ENCODE assay signal across 10 cellular contexts in the genomic region with DNA sequence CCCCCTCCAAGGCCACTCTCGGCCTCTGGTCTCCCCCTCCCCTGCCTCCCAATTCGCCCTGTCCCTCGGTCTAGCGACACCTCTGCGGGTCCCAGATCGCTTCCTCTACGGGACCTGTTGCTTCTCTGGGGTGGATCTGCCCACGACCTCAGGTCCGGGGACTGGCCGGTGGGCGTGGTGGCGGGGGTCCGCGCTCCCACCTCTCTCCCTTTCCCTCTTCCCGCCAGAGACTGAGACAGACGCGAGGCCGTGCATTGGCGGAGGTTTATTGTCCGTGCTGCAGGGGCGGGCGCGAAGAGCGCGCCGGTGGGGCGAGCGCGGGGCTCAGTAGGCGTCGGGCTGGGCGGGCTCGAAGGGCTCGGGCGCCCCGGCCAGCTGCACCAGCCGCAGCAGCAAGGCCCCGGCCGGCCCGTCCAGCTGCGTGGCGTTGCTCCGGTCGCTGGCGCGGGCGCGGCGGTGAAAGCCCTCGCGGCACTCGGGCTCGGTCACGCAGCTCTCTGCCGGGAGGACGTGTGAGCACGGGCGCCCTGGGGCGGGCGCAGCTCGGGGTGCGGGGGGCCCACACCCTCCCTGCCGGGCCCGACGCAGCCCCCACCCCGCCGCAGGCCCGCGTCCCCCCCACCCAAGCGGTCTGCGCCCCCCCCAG. TPM values are rescaled to one million over a fixed set of nuclear protein-coding genes. Genes with fewer than 3 reads are reported as not detected.
DNase-seq lines count a peak whose midpoint lies in the region; ATAC-seq and TF ChIP-seq lines count a peak whose summit lies in the region.
"Had no signal": no experiment of that assay in that cellular context is flagged by ENCODE, and none has a peak within 500 bp of the region (broad histone marks: within the 10 kb centered on the region; RNA-seq: fewer than 3 reads in every experiment).

No MANE protein-coding gene starts in this region.

- peak; percentile 35 for ATAC-seq in naive thymus-derived CD4-positive, alpha-beta T cell
- no peak for ATAC-seq in GM21737 (IDR thresholded peaks at IDR 0.05; ENCODE audit: unreplicated experiment)
- ATAC-seq in HG03196 (IDR thresholded peaks at IDR 0.05; ENCODE audit: unreplicated experiment): no peak

- peak overlapping the region; percentile 69 for H3K4me3 ChIP-seq in coronary artery
- peak overlapping the region; percentile 24 for H3K4me3 ChIP-seq in naive thymus-derived CD4-positive, alpha-beta T cell (ENCODE audit: low read length)

- DNase-seq in stimulated activated CD4-positive, alpha-beta T cell treated with anti-CD3 and anti-CD28 coated beads, Interleukin-15, amount 100 ng/mL, for 24 hours: peak; percentile 30
- no peak for DNase-seq in stimulated activated CD4-positive, alpha-beta T cell treated with anti-CD3 and anti-CD28 coated beads, Interleukin-4, amount 100 ng/mL, for 4 hours
- DNase-seq in coronary artery (ENCODE audit: low spot score) (no peak), AML-193 (lab: John Stamatoyannopoulos, UW) (no peak), NCI-H526 treated with DMSO at 0.1 percent for 48 hours (lab: John Stamatoyannopoulos, UW) (no peak)
- peak in 1 of 9 donors; percentile 10 for DNase-seq in naive thymus-derived CD4-positive, alpha-beta T cell

- TF ChIP-seq CTCF in coronary artery (IDR thresholded peaks at IDR 0.05): no peak

- peaks cover 0 to 13% of the 10 kb centered on the region in 2 donors for H3K27me3 ChIP-seq in naive thymus-derived CD4-positive, alpha-beta T cell (ENCODE audit: control insufficient read depth in 2 of 2, insufficient read depth in 2 of 2, low read length in 2 of 2)

- peak overlapping the region; percentile 62 to 83 (median 72) for H3K4me3 Mint-ChIP-seq in naive thymus-derived CD4-positive, alpha-beta T cell

- CTCF ChIA-PET in naive thymus-derived CD4-positive, alpha-beta T cell (lab: Charles Lee): no interaction called here

- H3K27ac Mint-ChIP-seq in naive thymus-derived CD4-positive, alpha-beta T cell: no peak overlapping the region

- peaks cover 8 to 62% (median 23%) of the 10 kb centered on the region in 5 donors for H3K27me3 Mint-ChIP-seq in naive thymus-derived CD4-positive, alpha-beta T cell

- peaks cover 0 to 14% of the 10 kb centered on the region in 2 donors for H3K4me1 ChIP-seq in naive thymus-derived CD4-positive, alpha-beta T cell (ENCODE audit: control insufficient read depth in 2 of 2, insufficient read depth in 2 of 2, low read length in 2 of 2)

- H3K36me3 ChIP-seq in naive thymus-derived CD4-positive, alpha-beta T cell (ENCODE audit: control insufficient read depth in 2 of 3, insufficient read depth in 3 of 3, low read length in 3 of 3): no peaks in the 10 kb centered on the region

- no peaks in the 10 kb centered on the region for H3K9me3 ChIP-seq in naive thymus-derived CD4-positive, alpha-beta T cell (ENCODE audit: control insufficient read depth in 2 of 3, low read length in 3 of 3)

- peaks cover 0 to 6% (median 0%) of the 10 kb centered on the region in 11 donors for H3K9me3 Mint-ChIP-seq in naive thymus-derived CD4-positive, alpha-beta T cell

- no peak overlapping the region for H3K27ac ChIP-seq in coronary artery
- no peak overlapping the region for H3K27ac ChIP-seq in naive thymus-derived CD4-positive, alpha-beta T cell (ENCODE audit: low read depth, low read length)

- intact Hi-C loops in naive thymus-derived CD4-positive, alpha-beta T cell (cut with micrococcal nuclease): no loop called here

- POLR2A ChIA-PET in naive thymus-derived CD4-positive, alpha-beta T cell (lab: Charles Lee): interaction anchor here (0.9 to 2.2 kb wide), 4 partner anchors 10 to 19 kb away, joined by 3 to 24 read pairs (median 7); no protein-coding TSS in a partner anchor

- H3K4me1 Mint-ChIP-seq in naive thymus-derived CD4-positive, alpha-beta T cell: peaks cover 11 to 19% (median 17%) of the 10 kb centered on the region in 7 donors

- peaks cover 0 to 10% (median 0%) of the 10 kb centered on the region in 5 donors for H3K36me3 Mint-ChIP-seq in naive thymus-derived CD4-positive, alpha-beta T cell

RNA-seq across cellular contexts. Expression of a gene that starts 2.1 kb away (rescaled TPM):
- total RNA-seq in naive thymus-derived CD4-positive, alpha-beta T cell: under 1 TPM in 1 of 5 experiments, not detected in 4; 0.89 TPM
- not detected for polyA plus RNA-seq in naive thymus-derived CD4-positive, alpha-beta T cell
- total RNA-seq: kidney epithelial cell, LHCN-M2 had no signal

RNA-seq across cellular contexts. Expression of a gene that starts 11.0 kb away (rescaled TPM):
- total RNA-seq in naive thymus-derived CD4-positive, alpha-beta T cell: 1 to 10 TPM in 2 of 5 experiments, not detected in 3; 1.8 to 2.3 TPM
- polyA plus RNA-seq in naive thymus-derived CD4-positive, alpha-beta T cell: 1 to 10 TPM; 1.2 to 1.4 TPM
- total RNA-seq: kidney epithelial cell, LHCN-M2 had no signal

RNA-seq across cellular contexts. Expression of a gene that starts 36.6 kb away (rescaled TPM):
- total RNA-seq in naive thymus-derived CD4-positive, alpha-beta T cell: 10 to 100 TPM; 22.2 to 41.6 (median 29.5) TPM
- 10 to 100 TPM; 71.6 to 94.2 TPM for polyA plus RNA-seq in naive thymus-derived CD4-positive, alpha-beta T cell

RNA-seq across cellular contexts. Expression of a gene that starts 39.0 kb away (rescaled TPM):
- 1 to 10 TPM in 4 of 5 experiments, under 1 TPM in 1; 0.88 to 2.9 (median 1.4) TPM for total RNA-seq in naive thymus-derived CD4-positive, alpha-beta T cell
- not detected for polyA plus RNA-seq in naive thymus-derived CD4-positive, alpha-beta T cell
- total RNA-seq: kidney epithelial cell, LHCN-M2 had no signal
